ENCODE assay signal across 8 cellular contexts in genomic region chr16:23149267-23149992, GRCh38. TPM values are rescaled to one million over a fixed set of nuclear protein-coding genes. Genes with fewer than 3 reads are reported as not detected.
A peak's percentile ranks its signal among the peaks of the same experiment; 100 is the strongest.
DNase-seq lines count a peak whose midpoint lies in the region; ATAC-seq and TF ChIP-seq lines count a peak whose summit lies in the region.

Gene USP31 (minus strand): TSS chr16:23149452. CDS start chr16:23149270, 182 bp downstream.

- no peak within 1 kb of the TSS for H3K4ac ChIP-seq in trophoblast cell (ENCODE audit: low read depth, low read length)

- H2BK12ac ChIP-seq in trophoblast cell (ENCODE audit: low read length): no peak within 1 kb of the TSS

- H3K4me1 ChIP-seq in heart left ventricle (peaks cover 4 to 50% (median 34%) of the 10 kb centered on the region in 12 donors), trophoblast cell (ENCODE audit: control insufficient read depth in 1 of 2, insufficient read depth in 2 of 2, low read length in 2 of 2) (peaks cover 0 to 4% of the 10 kb centered on the region in 2 experiments), tibial nerve (peaks cover 0 to 32% (median 8%) of the 10 kb centered on the region in 4 donors)

- H4K12ac ChIP-seq in trophoblast cell (ENCODE audit: low read depth, low read length): peak within 1 kb of the TSS; percentile 41

- no peaks in the 10 kb centered on the region for H3K36me3 ChIP-seq in heart left ventricle
- H3K36me3 ChIP-seq in trophoblast cell (ENCODE audit: control insufficient read depth in 1 of 2, insufficient read depth in 2 of 2, low read length in 2 of 2): no peaks in the 10 kb centered on the region
- H3K36me3 ChIP-seq in tibial nerve: no peaks in the 10 kb centered on the region

- H2AK5ac ChIP-seq in trophoblast cell (ENCODE audit: low read length): no peak within 1 kb of the TSS

- H3K79me1 ChIP-seq in trophoblast cell (ENCODE audit: low read length): no peaks in the 10 kb centered on the region

- no peak within 1 kb of the TSS for H2BK120ac ChIP-seq in trophoblast cell (ENCODE audit: insufficient read depth, low read length, poor library complexity)

- H3K4me2 ChIP-seq in trophoblast cell (ENCODE audit: low read length): peak within 1 kb of the TSS; percentile 84

- H2AFZ ChIP-seq in trophoblast cell (ENCODE audit: insufficient read depth, low read length, poor library complexity): peak within 1 kb of the TSS; percentile 43

- TF ChIP-seq CTCF in heart left ventricle (IDR thresholded peaks at IDR 0.05): no peak
- peak in 1 of 5 experiments; percentile 33 for TF ChIP-seq CTCF in tibial nerve (IDR thresholded peaks at IDR 0.05)

- 1% methylated on average over 38 to 75 of the region's 75 CpGs for WGBS in heart left ventricle, 4 donors
- WGBS in trophoblast cell (ENCODE audit: extremely low coverage, insufficient coverage, insufficient read length): no CpG with 5 or more reads among the region's 75 CpGs
- 1 to 6% methylated on average over 10 to 36 of the region's 75 CpGs for WGBS in tibial nerve, 2 donors

- peak within 1 kb of the TSS; percentile 42 for H4K8ac ChIP-seq in trophoblast cell (ENCODE audit: low read depth, low read length)

- H3K9ac ChIP-seq in trophoblast cell (ENCODE audit: low read length): peak within 1 kb of the TSS; percentile 60

- intact Hi-C loops in heart left ventricle (cut with DNase I): loop anchor here in 9 of 10 donors (2.0 to 10.0 kb wide), 6 partner anchors 37 to 955 kb away; no protein-coding TSS in a partner anchor

- peak; percentile 65 for TF ChIP-seq POLR2A in GM15510 (IDR thresholded peaks at IDR 0.05; ENCODE audit: borderline replicate concordance, extremely low read depth, insufficient read length)
- TF ChIP-seq POLR2A in heart left ventricle (IDR thresholded peaks at IDR 0.05): no peak
- peak in 1 of 2 donors; percentile 58 for TF ChIP-seq POLR2A in tibial nerve (IDR thresholded peaks at IDR 0.05)

- peak within 1 kb of the TSS; percentile 69 for H3K18ac ChIP-seq in trophoblast cell (ENCODE audit: low read length)

- no peak within 1 kb of the TSS for H3K23ac ChIP-seq in trophoblast cell (ENCODE audit: low read length)

- H3K79me2 ChIP-seq in trophoblast cell (ENCODE audit: control insufficient read depth, insufficient read depth, low read length, poor library complexity): peaks cover 2% of the 10 kb centered on the region

- DNase-seq in NCI-H146 (lab: John Stamatoyannopoulos, UW) (peak; percentile 97), T follicular helper cell (ENCODE audit: low read depth) (peak; percentile 83), amniotic epithelial cell (ENCODE audit: low read depth) (peak; percentile 92), heart left ventricle (peak; percentile 97 to 98 (median 98)), trophoblast cell (peak; percentile 98 to 99), tibial nerve (ENCODE audit: low spot score in 2 of 2) (peak; percentile 84)

- H3K27ac ChIP-seq in heart left ventricle (peak within 1 kb of the TSS; percentile 72 to 94 (median 83)), trophoblast cell (ENCODE audit: low read depth, low read length) (no peak within 1 kb of the TSS), tibial nerve (peak within 1 kb of the TSS in 2 of 4 donors; percentile 74 to 83)

- TF ChIP-seq EP300 in tibial nerve (IDR thresholded peaks at IDR 0.05): peak in 1 of 2 donors; percentile 76

- H4K91ac ChIP-seq in trophoblast cell (ENCODE audit: low read depth, low read length): peak within 1 kb of the TSS; percentile 32

- no peak within 1 kb of the TSS for H2BK5ac ChIP-seq in trophoblast cell (ENCODE audit: low read depth, low read length, poor library complexity)

- peak within 1 kb of the TSS; percentile 22 for H3K14ac ChIP-seq in trophoblast cell (ENCODE audit: low read length)

- peak within 1 kb of the TSS; percentile 65 to 95 (median 80) for H3K4me3 ChIP-seq in heart left ventricle
- peak within 1 kb of the TSS; percentile 84 for H3K4me3 ChIP-seq in trophoblast cell (ENCODE audit: low read depth, low read length)
- peak within 1 kb of the TSS; percentile 53 to 74 (median 66) for H3K4me3 ChIP-seq in tibial nerve

- no peaks in the 10 kb centered on the region for H3K27me3 ChIP-seq in heart left ventricle
- H3K27me3 ChIP-seq in trophoblast cell (ENCODE audit: insufficient read depth, low read length): no peaks in the 10 kb centered on the region
- H3K27me3 ChIP-seq in tibial nerve: no peaks in the 10 kb centered on the region

- H3K9me3 ChIP-seq in heart left ventricle (no peaks in the 10 kb centered on the region), trophoblast cell (ENCODE audit: insufficient read depth, low read depth, low read length) (peaks cover 3% of the 10 kb centered on the region), tibial nerve (no peaks in the 10 kb centered on the region)

- peak; percentile 98 for ATAC-seq in HG02884 (IDR thresholded peaks at IDR 0.05; ENCODE audit: unreplicated experiment)
- ATAC-seq in heart left ventricle: peak; percentile 98 to 99 (median 98)

RNA-seq across cellular contexts. Expression of gene USP31, which starts in this region (rescaled TPM):
- 10 to 100 TPM; 19.1 to 49.9 (median 23.8) TPM for total RNA-seq in heart left ventricle
- polyA plus RNA-seq in heart left ventricle: 10 to 100 TPM in 1 of 2 donors, 1 to 10 TPM in 1; 9.2 to 48.2 TPM
- polyA plus RNA-seq in trophoblast cell (2013): 2.9 and 3.4 TPM in 2 replicates
- total RNA-seq in tibial nerve: 10 to 100 TPM in 3 of 4 donors, 1 to 10 TPM in 1; 9.2 to 14.6 (median 12.4) TPM
